In the genomic region with DNA sequence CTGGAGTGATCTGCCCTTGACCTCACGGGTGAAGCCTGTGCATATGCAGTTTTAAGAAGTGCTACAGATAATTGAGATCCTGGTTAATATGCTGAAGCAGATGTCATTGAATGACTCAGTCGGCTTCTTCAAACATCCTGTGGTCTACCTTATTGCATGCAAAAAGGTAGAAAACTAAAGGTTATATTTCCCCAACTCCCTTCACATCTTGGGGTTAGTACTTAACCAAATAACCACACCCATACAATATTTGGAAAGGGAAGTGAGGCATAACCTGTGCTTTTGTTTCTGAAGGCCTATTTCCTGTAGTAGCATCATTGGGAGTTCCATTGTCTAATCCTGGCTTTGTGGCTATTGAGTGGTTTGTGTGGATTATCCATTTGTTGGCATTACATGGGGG, we compare ENCODE assay signal across 1 cellular context.
TF ChIP-seq lines count a peak whose summit lies in the region.

No MANE protein-coding gene starts in this region.

TF ChIP-seq in GM12878, 131 proteins besides CTCF, POLR2A, EP300 and RAD21:
- TF ChIP-seq RUNX3 (IDR thresholded peaks at IDR 0.05; ENCODE audit: low read length), result peak; percentile 25; the same call in 1 of the 2 replicates
- TF ChIP-seq ETV6 (conservative IDR thresholded peaks at IDR 0.05 in 1 of 2, IDR thresholded peaks at IDR 0.05 in 1 of 2; ENCODE audit: borderline replicate concordance in 1 of 2, low read depth in 1 of 2), result no peak
